In the genomic region with DNA sequence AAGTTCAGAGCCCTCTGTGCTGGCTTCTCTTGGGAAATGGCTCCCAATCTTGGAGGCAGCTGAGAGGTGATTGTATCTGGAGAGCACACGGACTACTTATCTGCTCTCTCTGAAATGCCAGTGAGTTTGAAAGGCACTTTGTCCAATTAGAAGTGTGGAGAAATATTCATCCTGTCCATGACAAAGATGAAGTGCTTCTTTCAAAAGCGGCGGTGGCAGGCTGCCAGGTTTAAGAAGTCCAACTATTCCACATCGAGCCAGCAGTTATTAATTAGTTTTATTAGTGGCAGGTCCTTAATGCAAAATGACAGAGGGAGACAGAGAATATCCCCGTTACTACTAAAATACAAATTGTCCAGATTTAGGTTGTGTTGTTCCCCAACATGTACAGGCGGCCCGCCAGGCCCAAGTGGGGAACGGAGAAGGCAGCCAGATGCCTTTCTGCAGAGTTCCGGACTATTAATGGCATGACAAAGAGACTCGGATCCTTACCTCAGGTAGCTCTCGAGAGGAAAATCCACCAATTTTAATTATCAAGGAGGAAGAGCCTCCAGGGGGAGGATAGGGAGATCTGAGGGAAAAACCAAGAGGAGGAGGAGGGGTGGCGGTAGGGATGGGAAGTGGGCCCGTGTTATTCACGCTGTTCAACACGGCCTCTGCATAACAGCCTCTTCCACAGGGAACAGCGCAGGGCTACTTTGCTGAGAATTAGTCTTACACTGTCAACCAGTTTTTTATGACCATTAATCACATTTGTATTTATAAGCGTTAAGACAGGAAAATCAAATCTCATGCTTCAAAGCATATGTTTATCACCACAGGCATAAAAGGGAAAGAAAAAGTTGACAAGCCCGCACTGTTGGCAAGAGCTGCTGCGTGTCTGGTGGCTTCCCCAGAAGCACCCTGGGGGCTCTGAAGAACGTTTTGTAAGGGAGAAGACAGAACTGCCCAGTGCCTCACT, we compare ENCODE assay signal across 1 cellular context.
TF ChIP-seq lines count a peak whose summit lies in the region.

No MANE protein-coding gene starts in this region.

TF ChIP-seq in SK-N-SH treated with all-trans-retinoic acid at 6 μM for 48 hours, 23 proteins besides CTCF, POLR2A, EP300 and RAD21 (continued from another document):
- TF ChIP-seq, protein P1, sequence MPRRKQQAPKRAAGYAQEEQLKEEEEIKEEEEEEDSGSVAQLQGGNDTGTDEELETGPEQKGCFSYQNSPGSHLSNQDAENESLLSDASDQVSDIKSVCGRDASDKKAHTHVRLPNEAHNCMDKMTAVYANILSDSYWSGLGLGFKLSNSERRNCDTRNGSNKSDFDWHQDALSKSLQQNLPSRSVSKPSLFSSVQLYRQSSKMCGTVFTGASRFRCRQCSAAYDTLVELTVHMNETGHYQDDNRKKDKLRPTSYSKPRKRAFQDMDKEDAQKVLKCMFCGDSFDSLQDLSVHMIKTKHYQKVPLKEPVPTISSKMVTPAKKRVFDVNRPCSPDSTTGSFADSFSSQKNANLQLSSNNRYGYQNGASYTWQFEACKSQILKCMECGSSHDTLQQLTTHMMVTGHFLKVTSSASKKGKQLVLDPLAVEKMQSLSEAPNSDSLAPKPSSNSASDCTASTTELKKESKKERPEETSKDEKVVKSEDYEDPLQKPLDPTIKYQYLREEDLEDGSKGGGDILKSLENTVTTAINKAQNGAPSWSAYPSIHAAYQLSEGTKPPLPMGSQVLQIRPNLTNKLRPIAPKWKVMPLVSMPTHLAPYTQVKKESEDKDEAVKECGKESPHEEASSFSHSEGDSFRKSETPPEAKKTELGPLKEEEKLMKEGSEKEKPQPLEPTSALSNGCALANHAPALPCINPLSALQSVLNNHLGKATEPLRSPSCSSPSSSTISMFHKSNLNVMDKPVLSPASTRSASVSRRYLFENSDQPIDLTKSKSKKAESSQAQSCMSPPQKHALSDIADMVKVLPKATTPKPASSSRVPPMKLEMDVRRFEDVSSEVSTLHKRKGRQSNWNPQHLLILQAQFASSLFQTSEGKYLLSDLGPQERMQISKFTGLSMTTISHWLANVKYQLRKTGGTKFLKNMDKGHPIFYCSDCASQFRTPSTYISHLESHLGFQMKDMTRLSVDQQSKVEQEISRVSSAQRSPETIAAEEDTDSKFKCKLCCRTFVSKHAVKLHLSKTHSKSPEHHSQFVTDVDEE (CRISPR knock-in tag; IDR thresholded peaks at IDR 0.05), result peak; percentile 87
- TF ChIP-seq ARNTL (CRISPR knock-in tag; IDR thresholded peaks at IDR 0.05; ENCODE audit: borderline replicate concordance, low read depth) (no peak), BACH2 (CRISPR knock-in tag; IDR thresholded peaks at IDR 0.05; ENCODE audit: borderline replicate concordance) (no peak), ZNF565 (CRISPR knock-in tag; conservative IDR thresholded peaks at IDR 0.05; ENCODE audit: low read depth) (no peak), CSDC2 (CRISPR knock-in tag; IDR thresholded peaks at IDR 0.05) (no peak), TCF4 (CRISPR knock-in tag; IDR thresholded peaks at IDR 0.05; ENCODE audit: borderline replicate concordance) (no peak), ISL1 (CRISPR knock-in tag; IDR thresholded peaks at IDR 0.05) (peak; percentile 94), ZFP3 (CRISPR knock-in tag; IDR thresholded peaks at IDR 0.05) (peak; percentile 23; the same call in 1 of the 2 replicates), RARB (CRISPR knock-in tag; IDR thresholded peaks at IDR 0.05) (no peak), ZC3H10 (CRISPR knock-in tag; IDR thresholded peaks at IDR 0.05) (no peak), OSR1 (CRISPR knock-in tag; IDR thresholded peaks at IDR 0.05) (no peak), ZFP30 (CRISPR knock-in tag; IDR thresholded peaks at IDR 0.05) (no peak), ZNF8 (CRISPR knock-in tag; IDR thresholded peaks at IDR 0.05) (no peak), ESRRG (CRISPR knock-in tag; IDR thresholded peaks at IDR 0.05) (no peak)
